In the genomic region with DNA sequence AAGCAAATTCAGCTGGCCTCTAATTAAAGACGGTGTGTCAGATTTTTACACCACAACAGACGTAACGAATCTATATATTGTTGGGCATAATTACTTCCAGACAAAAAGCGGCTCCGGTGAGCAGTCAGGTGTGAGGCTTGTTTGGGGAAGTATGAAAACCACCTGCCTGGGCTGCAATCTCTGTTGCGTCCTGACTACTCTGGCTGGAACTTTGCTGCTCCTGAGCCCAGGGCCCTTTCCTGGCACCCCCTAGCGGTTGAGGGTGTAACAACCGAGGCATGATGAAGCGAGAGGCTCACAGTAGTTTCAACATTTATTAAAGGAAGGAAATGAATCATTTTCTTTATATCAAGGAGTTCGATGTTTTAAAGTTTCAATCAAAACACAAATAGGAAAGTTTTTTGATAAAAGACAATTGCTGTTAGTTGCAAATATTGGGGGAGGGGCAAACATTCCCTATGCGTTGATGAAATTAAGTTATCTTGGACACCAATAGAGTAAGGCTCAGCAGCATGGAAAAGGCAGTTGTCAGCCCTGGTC, we compare ENCODE assay signal across 8 cellular contexts. TPM values are rescaled to one million over a fixed set of nuclear protein-coding genes. Genes with fewer than 3 reads are reported as not detected.
DNase-seq lines count a peak whose midpoint lies in the region; ATAC-seq, FAIRE-seq and TF ChIP-seq lines count a peak whose summit lies in the region.

No MANE protein-coding gene starts in this region.

- H3K27me3 ChIP-seq in astrocyte (ENCODE audit: insufficient read depth, low read length) (no peaks in the 10 kb centered on the region), keratinocyte (ENCODE audit: control insufficient read depth, extremely low read depth, insufficient read depth, low read length) (no peaks in the 10 kb centered on the region)

- peaks cover 12% of the 10 kb centered on the region for H3K9me3 Mint-ChIP-seq in astrocyte (ENCODE audit: unreplicated experiment)

- H3K9ac ChIP-seq in astrocyte (ENCODE audit: low read length) (peak overlapping the region; percentile 49), keratinocyte (ENCODE audit: control insufficient read depth, extremely low read depth, insufficient read depth, low read length) (peak overlapping the region; percentile 2)

- dilution Hi-C loops in keratinocyte (cut with MboI; ENCODE audit: extremely low pct_ligation_motif_present, low sequenced_read_pairs), result no loop called here

- peaks cover 6% of the 10 kb centered on the region for H3K36me3 Mint-ChIP-seq in astrocyte (ENCODE audit: low read depth, unreplicated experiment)

- ATAC-seq in GM21381 (IDR thresholded peaks at IDR 0.05; ENCODE audit: unreplicated experiment), result peak; percentile 85
- peak; percentile 84 for ATAC-seq in HG03575 (IDR thresholded peaks at IDR 0.05; ENCODE audit: extremely low read depth, insufficient number of reproducible peaks, low FRiP score, unreplicated experiment)

- DNase-seq in EL (peak; percentile 59), T-helper 2 cell (peak in 4 of 5 experiments; percentile 26 to 63 (median 52)), astrocyte (ENCODE audit: low read depth) (no peak), keratinocyte (ENCODE audit: low read depth, low spot score) (no peak), amniotic stem cell (lab: John Stamatoyannopoulos, UW) (no peak)
- peak; percentile 73 for DNase-seq in stimulated activated CD4-positive, alpha-beta T cell treated with anti-CD3 and anti-CD28 coated beads, Interleukin-4, amount 100 ng/mL, for 1 hour

- no peak for FAIRE-seq in astrocyte (lab: Jason Lieb, UNC)
- peak; percentile 46 for FAIRE-seq in keratinocyte (lab: Jason Lieb, UNC)

- H3K4me3 Mint-ChIP-seq in astrocyte (ENCODE audit: unreplicated experiment), result peak overlapping the region; percentile 41

- H3K4me2 ChIP-seq in astrocyte (ENCODE audit: low read length) (no peak overlapping the region), keratinocyte (ENCODE audit: control insufficient read depth, extremely low read depth, insufficient read depth, low read depth, low read length) (peak overlapping the region; percentile 52)

- H3K4me1 ChIP-seq in astrocyte (ENCODE audit: insufficient read depth, low read length) (peaks cover 59% of the 10 kb centered on the region), keratinocyte (ENCODE audit: control insufficient read depth, extremely low read depth, insufficient read depth, low read length) (peaks cover 73% of the 10 kb centered on the region)

- H3K9me3 ChIP-seq in astrocyte (ENCODE audit: insufficient read depth, low read depth, low read length) (no peaks in the 10 kb centered on the region), keratinocyte (ENCODE audit: control insufficient read depth, low read depth, low read length) (peaks cover 3% of the 10 kb centered on the region)

- peaks cover 74% of the 10 kb centered on the region for H3K4me1 Mint-ChIP-seq in astrocyte (ENCODE audit: low read depth, unreplicated experiment)

- H3K79me2 ChIP-seq in astrocyte (ENCODE audit: insufficient read depth, low read length) (no peaks in the 10 kb centered on the region), keratinocyte (ENCODE audit: control insufficient read depth, insufficient read depth, low read length) (no peaks in the 10 kb centered on the region)

- H3K27ac Mint-ChIP-seq in astrocyte (ENCODE audit: unreplicated experiment), result peak overlapping the region; percentile 98

- H2AFZ ChIP-seq in astrocyte (ENCODE audit: low read depth, low read length) (no peak overlapping the region), keratinocyte (ENCODE audit: control insufficient read depth, low read length) (peak overlapping the region; percentile 4)

- H3K4me3 ChIP-seq in astrocyte (ENCODE audit: insufficient read depth, low read depth, low read length) (no peak overlapping the region), keratinocyte (ENCODE audit: control insufficient read depth in 2 of 3, extremely low read depth in 1 of 3, insufficient read depth in 2 of 3, low read depth in 1 of 3, low read length in 3 of 3) (no peak overlapping the region)

- H3K27me3 Mint-ChIP-seq in astrocyte (ENCODE audit: low read depth, unreplicated experiment), result no peaks in the 10 kb centered on the region

- peak; percentile 71 for TF ChIP-seq CTCF in astrocyte (IDR thresholded peaks at IDR 0.05; ENCODE audit: insufficient read depth, low read depth, low read length)
- peak; percentile 86 to 95 (median 91) for TF ChIP-seq CTCF in keratinocyte (optimal IDR thresholded peaks at IDR 0.05 in 1 of 3, IDR thresholded peaks at IDR 0.05 in 1 of 3, conservative IDR thresholded peaks at IDR 0.05 in 1 of 3; ENCODE audit: extremely low read depth in 1 of 3, insufficient read depth in 2 of 3, low read length in 3 of 3)

- H3K36me3 ChIP-seq in astrocyte (ENCODE audit: insufficient read depth, low read length) (no peaks in the 10 kb centered on the region), keratinocyte (ENCODE audit: control insufficient read depth in 2 of 2, extremely low read depth in 1 of 2, insufficient read depth in 2 of 2, low read length in 2 of 2) (no peaks in the 10 kb centered on the region)

- H3K27ac ChIP-seq in astrocyte (ENCODE audit: low read depth, low read length), result peak overlapping the region; percentile 90
- H3K27ac ChIP-seq in keratinocyte (ENCODE audit: control insufficient read depth, insufficient read depth, low read length), result peak overlapping the region; percentile 58

- H4K20me1 ChIP-seq in astrocyte (ENCODE audit: insufficient read depth, low read length) (no peaks in the 10 kb centered on the region), keratinocyte (ENCODE audit: control insufficient read depth, extremely low read depth, insufficient read depth, low read length) (no peaks in the 10 kb centered on the region)

- H3K9me1 ChIP-seq in keratinocyte (ENCODE audit: control insufficient read depth, extremely low read depth, insufficient read depth, low read length), result no peaks in the 10 kb centered on the region

RNA-seq across cellular contexts. Expression of a gene that starts 10.6 kb away (rescaled TPM):
- 2.8 and 7.6 TPM in 2 replicates for total RNA-seq in astrocyte
- polyA plus RNA-seq in keratinocyte, result 174 to 197 TPM (median 183 TPM) in 3 replicates
- 7.3 TPM for polyA plus RNA-seq in keratinocyte (2011; ENCODE audit: low read depth)
- 39.0 and 68.3 TPM in 2 replicates for polyA plus RNA-seq in keratinocyte (2011; cell fraction: cytosol; rRNA removed)
- 324 and 400 TPM in 2 replicates for polyA plus RNA-seq in keratinocyte (2011; cell fraction: nucleus; rRNA removed)
- polyA plus RNA-seq in keratinocyte (2012; ENCODE audit: low replicate concordance), result 15.1 and 117 TPM in 2 replicates
- polyA minus RNA-seq in keratinocyte, result 102 to 255 TPM (median 248 TPM) in 3 replicates
- 108 TPM for polyA minus RNA-seq in keratinocyte (2011; cell fraction: cytosol; rRNA and poly(A)+ RNA removed)
- polyA minus RNA-seq in keratinocyte (2011; cell fraction: nucleus; rRNA and poly(A)+ RNA removed), result 418 and 705 TPM in 2 replicates

Comparison
In these comparisons a context has a peak if more than half of its experiments do, and no peak if none do; other contexts are left out.
1. DNase-seq: peak in EL (single experiment), T-helper 2 cell (4 of 5) and stimulated activated CD4-positive, alpha-beta T cell treated with anti-CD3 and anti-CD28 coated beads, Interleukin-4, amount 100 ng/mL, for 1 hour (single experiment); none in astrocyte (single experiment), keratinocyte (single experiment) and amniotic stem cell (single experiment).